In genomic region chr1:109767596-109768334, GRCh38 we compare ENCODE assay signal across 1 cellular context.
TF ChIP-seq lines count a peak whose summit lies in the region.

No MANE protein-coding gene starts in this region.

TF ChIP-seq in SK-N-SH treated with all-trans-retinoic acid at 6 μM for 48 hours, 23 proteins besides CTCF, POLR2A, EP300 and RAD21 (continued from another document):
- TF ChIP-seq CREB5 (CRISPR knock-in tag; IDR thresholded peaks at IDR 0.05; ENCODE audit: low read depth) (no peak), ISL1 (CRISPR knock-in tag; IDR thresholded peaks at IDR 0.05) (no peak), ZC3H10 (CRISPR knock-in tag; IDR thresholded peaks at IDR 0.05) (no peak), ARNTL (CRISPR knock-in tag; IDR thresholded peaks at IDR 0.05; ENCODE audit: borderline replicate concordance, low read depth) (no peak), TCF4 (CRISPR knock-in tag; IDR thresholded peaks at IDR 0.05; ENCODE audit: borderline replicate concordance) (no peak), ESRRG (CRISPR knock-in tag; IDR thresholded peaks at IDR 0.05) (no peak), BACH2 (CRISPR knock-in tag; IDR thresholded peaks at IDR 0.05; ENCODE audit: borderline replicate concordance) (no peak), ZFP30 (CRISPR knock-in tag; IDR thresholded peaks at IDR 0.05) (no peak), TOX (CRISPR knock-in tag; IDR thresholded peaks at IDR 0.05; ENCODE audit: borderline replicate concordance) (no peak), ZFP3 (CRISPR knock-in tag; IDR thresholded peaks at IDR 0.05) (no peak), OSR1 (CRISPR knock-in tag; IDR thresholded peaks at IDR 0.05) (no peak), GLIS3 (CRISPR knock-in tag; IDR thresholded peaks at IDR 0.05) (no peak), CSDC2 (CRISPR knock-in tag; IDR thresholded peaks at IDR 0.05) (no peak), SNAI2 (CRISPR knock-in tag; IDR thresholded peaks at IDR 0.05) (no peak)
- TF ChIP-seq, protein P1, sequence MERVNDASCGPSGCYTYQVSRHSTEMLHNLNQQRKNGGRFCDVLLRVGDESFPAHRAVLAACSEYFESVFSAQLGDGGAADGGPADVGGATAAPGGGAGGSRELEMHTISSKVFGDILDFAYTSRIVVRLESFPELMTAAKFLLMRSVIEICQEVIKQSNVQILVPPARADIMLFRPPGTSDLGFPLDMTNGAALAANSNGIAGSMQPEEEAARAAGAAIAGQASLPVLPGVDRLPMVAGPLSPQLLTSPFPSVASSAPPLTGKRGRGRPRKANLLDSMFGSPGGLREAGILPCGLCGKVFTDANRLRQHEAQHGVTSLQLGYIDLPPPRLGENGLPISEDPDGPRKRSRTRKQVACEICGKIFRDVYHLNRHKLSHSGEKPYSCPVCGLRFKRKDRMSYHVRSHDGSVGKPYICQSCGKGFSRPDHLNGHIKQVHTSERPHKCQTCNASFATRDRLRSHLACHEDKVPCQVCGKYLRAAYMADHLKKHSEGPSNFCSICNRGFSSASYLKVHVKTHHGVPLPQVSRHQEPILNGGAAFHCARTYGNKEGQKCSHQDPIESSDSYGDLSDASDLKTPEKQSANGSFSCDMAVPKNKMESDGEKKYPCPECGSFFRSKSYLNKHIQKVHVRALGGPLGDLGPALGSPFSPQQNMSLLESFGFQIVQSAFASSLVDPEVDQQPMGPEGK (CRISPR knock-in tag; IDR thresholded peaks at IDR 0.05; ENCODE audit: borderline replicate concordance): no peak
- TF ChIP-seq, protein P2, sequence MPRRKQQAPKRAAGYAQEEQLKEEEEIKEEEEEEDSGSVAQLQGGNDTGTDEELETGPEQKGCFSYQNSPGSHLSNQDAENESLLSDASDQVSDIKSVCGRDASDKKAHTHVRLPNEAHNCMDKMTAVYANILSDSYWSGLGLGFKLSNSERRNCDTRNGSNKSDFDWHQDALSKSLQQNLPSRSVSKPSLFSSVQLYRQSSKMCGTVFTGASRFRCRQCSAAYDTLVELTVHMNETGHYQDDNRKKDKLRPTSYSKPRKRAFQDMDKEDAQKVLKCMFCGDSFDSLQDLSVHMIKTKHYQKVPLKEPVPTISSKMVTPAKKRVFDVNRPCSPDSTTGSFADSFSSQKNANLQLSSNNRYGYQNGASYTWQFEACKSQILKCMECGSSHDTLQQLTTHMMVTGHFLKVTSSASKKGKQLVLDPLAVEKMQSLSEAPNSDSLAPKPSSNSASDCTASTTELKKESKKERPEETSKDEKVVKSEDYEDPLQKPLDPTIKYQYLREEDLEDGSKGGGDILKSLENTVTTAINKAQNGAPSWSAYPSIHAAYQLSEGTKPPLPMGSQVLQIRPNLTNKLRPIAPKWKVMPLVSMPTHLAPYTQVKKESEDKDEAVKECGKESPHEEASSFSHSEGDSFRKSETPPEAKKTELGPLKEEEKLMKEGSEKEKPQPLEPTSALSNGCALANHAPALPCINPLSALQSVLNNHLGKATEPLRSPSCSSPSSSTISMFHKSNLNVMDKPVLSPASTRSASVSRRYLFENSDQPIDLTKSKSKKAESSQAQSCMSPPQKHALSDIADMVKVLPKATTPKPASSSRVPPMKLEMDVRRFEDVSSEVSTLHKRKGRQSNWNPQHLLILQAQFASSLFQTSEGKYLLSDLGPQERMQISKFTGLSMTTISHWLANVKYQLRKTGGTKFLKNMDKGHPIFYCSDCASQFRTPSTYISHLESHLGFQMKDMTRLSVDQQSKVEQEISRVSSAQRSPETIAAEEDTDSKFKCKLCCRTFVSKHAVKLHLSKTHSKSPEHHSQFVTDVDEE (CRISPR knock-in tag; IDR thresholded peaks at IDR 0.05): no peak
- TF ChIP-seq, protein P3, sequence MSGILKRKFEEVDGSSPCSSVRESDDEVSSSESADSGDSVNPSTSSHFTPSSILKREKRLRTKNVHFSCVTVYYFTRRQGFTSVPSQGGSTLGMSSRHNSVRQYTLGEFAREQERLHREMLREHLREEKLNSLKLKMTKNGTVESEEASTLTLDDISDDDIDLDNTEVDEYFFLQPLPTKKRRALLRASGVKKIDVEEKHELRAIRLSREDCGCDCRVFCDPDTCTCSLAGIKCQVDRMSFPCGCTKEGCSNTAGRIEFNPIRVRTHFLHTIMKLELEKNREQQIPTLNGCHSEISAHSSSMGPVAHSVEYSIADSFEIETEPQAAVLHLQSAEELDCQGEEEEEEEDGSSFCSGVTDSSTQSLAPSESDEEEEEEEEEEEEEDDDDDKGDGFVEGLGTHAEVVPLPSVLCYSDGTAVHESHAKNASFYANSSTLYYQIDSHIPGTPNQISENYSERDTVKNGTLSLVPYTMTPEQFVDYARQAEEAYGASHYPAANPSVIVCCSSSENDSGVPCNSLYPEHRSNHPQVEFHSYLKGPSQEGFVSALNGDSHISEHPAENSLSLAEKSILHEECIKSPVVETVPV (CRISPR knock-in tag; IDR thresholded peaks at IDR 0.05): no peak
